Comparison of ENCODE assay signal across 11 cellular contexts in the genomic region with DNA sequence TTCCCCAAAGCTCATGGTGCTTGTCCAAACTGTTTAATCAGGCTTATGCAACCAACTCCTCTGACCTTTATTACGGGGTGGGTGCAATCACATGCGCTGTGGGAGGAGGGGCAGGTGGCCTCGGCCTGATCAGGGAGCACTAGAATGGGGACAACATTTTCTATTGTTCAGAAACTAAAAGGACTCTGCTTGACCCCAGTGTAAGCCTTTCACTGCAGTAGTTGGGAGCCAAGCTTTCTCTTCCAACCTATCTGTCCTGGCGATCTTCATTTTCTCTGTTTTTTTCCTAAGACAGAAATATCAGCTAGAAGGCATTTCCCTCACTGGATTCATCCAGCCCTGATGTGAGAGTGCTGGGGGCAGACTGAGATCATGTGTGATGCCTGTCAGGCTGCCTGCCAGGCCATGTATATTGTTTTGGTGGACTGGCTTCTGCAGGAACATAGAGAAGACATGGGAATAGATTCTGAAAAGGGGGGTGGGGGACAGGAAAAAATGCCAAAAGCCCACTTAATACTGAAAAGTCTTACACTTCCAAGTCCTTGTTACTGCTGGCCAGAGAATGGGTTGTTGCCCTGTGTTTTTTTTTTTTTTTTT.
DNase-seq lines count a peak whose midpoint lies in the region; ATAC-seq and TF ChIP-seq lines count a peak whose summit lies in the region.
"Had no signal": no experiment of that assay in that cellular context is flagged by ENCODE, and none has a peak within 500 bp of the region (broad histone marks: within the 10 kb centered on the region; RNA-seq: fewer than 3 reads in every experiment).

No MANE protein-coding gene starts in this region.

- peak overlapping the region in 6 of 8 donors; percentile 4 to 35 (median 16) for H3K27ac ChIP-seq in spleen

- H3K4me1 ChIP-seq in spleen, result peaks cover 0 to 34% (median 18%) of the 10 kb centered on the region in 6 donors

- in situ Hi-C loops in astrocyte of the spinal cord (cut with HindIII; ENCODE audit: low sequenced_read_pairs), result no loop called here

- no peak overlapping the region for H3K27ac Mint-ChIP-seq in activated naive CD4-positive, alpha-beta T cell treated with anti-CD3 and anti-CD28 coated beads, Interleukin-2, amount 50 U/mL, for 72 hours
- H3K27ac Mint-ChIP-seq: activated naive CD8-positive, alpha-beta T cell had no signal

- TF ChIP-seq CTCF in astrocyte of the spinal cord (IDR thresholded peaks at IDR 0.05; ENCODE audit: low read depth, low read length) (no peak), spleen (IDR thresholded peaks at IDR 0.05 in 8 of 11, conservative IDR thresholded peaks at IDR 0.05 in 3 of 11) (no peak)

- H3K27me3 ChIP-seq in spleen (replicated peaks in 1 of 7), result no peaks in the 10 kb centered on the region
- H3K27me3 ChIP-seq: Peyer's patch had no signal

- H3K36me3 Mint-ChIP-seq in activated naive CD4-positive, alpha-beta T cell treated with anti-CD3 and anti-CD28 coated beads, Interleukin-2, amount 50 U/mL, for 72 hours, result peaks cover 0 to 17% of the 10 kb centered on the region in 2 donors
- H3K36me3 Mint-ChIP-seq: activated naive CD8-positive, alpha-beta T cell; naive B cell had no signal

- no peak for ATAC-seq in activated naive CD4-positive, alpha-beta T cell treated with anti-CD3 and anti-CD28 coated beads, Interleukin-2, amount 50 U/mL, for 72 hours
- no peak for ATAC-seq in HG03457 (IDR thresholded peaks at IDR 0.05; ENCODE audit: unreplicated experiment)

- peaks cover 0 to 4% of the 10 kb centered on the region in 2 donors for H3K9me3 Mint-ChIP-seq in activated naive CD4-positive, alpha-beta T cell treated with anti-CD3 and anti-CD28 coated beads, Interleukin-2, amount 50 U/mL, for 72 hours
- H3K9me3 Mint-ChIP-seq: naive B cell had no signal

- 66 to 81% (median 77%) methylated on average over 4 of the region's 4 CpGs for WGBS in spleen, 5 donors

- TF ChIP-seq POLR2A in spleen (IDR thresholded peaks at IDR 0.05), result no peak

- intact Hi-C loops in spleen (cut with DNase I; ENCODE audit: low total_unique reads), result no loop called here

- DNase-seq in HK-2 (ENCODE audit: unreplicated experiment), result peak; percentile 38
- DNase-seq in astrocyte of the spinal cord (ENCODE audit: low read depth, low spot score), result peak; percentile 50
- peak; percentile 65 for DNase-seq in kidney glomerular epithelial cell (lab: John Stamatoyannopoulos, UW)
- no peak for DNase-seq in spleen
- no peak for DNase-seq in HPDE6-E6E7 (ENCODE audit: extremely low spot score)
- DNase-seq in activated naive CD4-positive, alpha-beta T cell treated with anti-CD3 and anti-CD28 coated beads, Interleukin-2, amount 50 U/mL, for 72 hours (ENCODE audit: low spot score in 2 of 2), result no peak
- no peak for DNase-seq in stimulated activated CD4-positive, alpha-beta T cell treated with anti-CD3 and anti-CD28 coated beads, Interleukin-2, amount 100 ng/mL, for 24 hours
- DNase-seq: naive B cell had no signal

- no peak overlapping the region for H3K4me3 ChIP-seq in astrocyte of the spinal cord (ENCODE audit: low read depth, low read length)
- H3K4me3 ChIP-seq in spleen, result no peak overlapping the region
- H3K4me3 ChIP-seq: Peyer's patch had no signal

- no peaks in the 10 kb centered on the region for H3K9me3 ChIP-seq in spleen
- H3K9me3 ChIP-seq: Peyer's patch had no signal

- no peaks in the 10 kb centered on the region for H3K36me3 ChIP-seq in spleen
- H3K36me3 ChIP-seq: Peyer's patch had no signal

Comparison
In these comparisons a context has a peak if more than half of its experiments do, and no peak if none do; other contexts are left out.
1. DNase-seq: peak in HK-2 (single experiment), astrocyte of the spinal cord (single experiment) and kidney glomerular epithelial cell (single experiment); none in spleen (single experiment), HPDE6-E6E7 (single experiment), activated naive CD4-positive, alpha-beta T cell treated with anti-CD3 and anti-CD28 coated beads, Interleukin-2, amount 50 U/mL, for 72 hours (0 of 2) and stimulated activated CD4-positive, alpha-beta T cell treated with anti-CD3 and anti-CD28 coated beads, Interleukin-2, amount 100 ng/mL, for 24 hours (0 of 2).